8 cellular contexts compared by ENCODE assay signal in genomic region chr7:154927624-154928125, GRCh38.
DNase-seq lines count a peak whose midpoint lies in the region; ATAC-seq and TF ChIP-seq lines count a peak whose summit lies in the region.

No MANE protein-coding gene starts in this region.

- BruUV-seq in OCI-LY7 (replicated peaks; lab: Mats Ljungman, UMichigan): no TSS peak

- H3K4me2 ChIP-seq in OCI-LY7 (ENCODE audit: low read length): peak overlapping the region; percentile 98

- in situ Hi-C loops in Caki2 (cut with HindIII; ENCODE audit: low pct_unique_long_range_greater_than_20kb, low sequenced_read_pairs): no loop called here

- peak overlapping the region; percentile 76 for H3K4me3 ChIP-seq in OCI-LY7 (ENCODE audit: low read depth, low read length, poor library complexity, severe bottlenecking)
- peak overlapping the region; percentile 83 for H3K4me3 ChIP-seq in epithelial cell of proximal tubule (ENCODE audit: low read depth, low read length)

- peak overlapping the region; percentile 94 to 99 (median 96) for H3K4me3 Mint-ChIP-seq in IgD-negative memory B cell
- H3K4me3 Mint-ChIP-seq in naive B cell: peak overlapping the region; percentile 94 to 98 (median 95)

- TF ChIP-seq CTCF in OCI-LY7 (conservative IDR thresholded peaks at IDR 0.05; ENCODE audit: low read length) (peak; percentile 94), epithelial cell of proximal tubule (conservative IDR thresholded peaks at IDR 0.05; ENCODE audit: low read depth, low read length) (peak; percentile 78)

- no peaks in the 10 kb centered on the region for H4K20me1 ChIP-seq in OCI-LY7 (ENCODE audit: insufficient read depth, low read length)

- H2AFZ ChIP-seq in OCI-LY7 (ENCODE audit: low read length): peak overlapping the region; percentile 100

- H3K27ac ChIP-seq in OCI-LY7 (ENCODE audit: low read depth, low read length, poor library complexity, severe bottlenecking): peak overlapping the region; percentile 33

- H3K36me3 Mint-ChIP-seq in IgD-negative memory B cell (no peaks in the 10 kb centered on the region), naive B cell (peaks cover 0 to 4% of the 10 kb centered on the region in 2 donors)

- H3K9me3 Mint-ChIP-seq in IgD-negative memory B cell (peaks cover 0 to 2% (median under 1%) of the 10 kb centered on the region in 3 donors), naive B cell (peaks cover 0 to 4% (median under 1%) of the 10 kb centered on the region in 7 donors)

- no peaks in the 10 kb centered on the region for H3K27me3 Mint-ChIP-seq in IgD-negative memory B cell
- peaks cover 0 to 11% (median 10%) of the 10 kb centered on the region in 3 donors for H3K27me3 Mint-ChIP-seq in naive B cell

- peaks cover 10% of the 10 kb centered on the region for H3K4me1 ChIP-seq in OCI-LY7 (ENCODE audit: insufficient read depth, low read length, poor library complexity, severe bottlenecking)

- H3K4me1 Mint-ChIP-seq in IgD-negative memory B cell: peaks cover 17 to 22% (median 18%) of the 10 kb centered on the region in 3 donors
- H3K4me1 Mint-ChIP-seq in naive B cell: peaks cover 21 to 30% (median 29%) of the 10 kb centered on the region in 3 donors

- H3K79me2 ChIP-seq in OCI-LY7 (ENCODE audit: insufficient read depth, low read depth, low read length): no peaks in the 10 kb centered on the region

- H3K27ac Mint-ChIP-seq in IgD-negative memory B cell (peak overlapping the region; percentile 90 to 99 (median 97)), naive B cell (peak overlapping the region; percentile 97 to 99 (median 98))

- no peaks in the 10 kb centered on the region for H3K9me3 ChIP-seq in OCI-LY7 (ENCODE audit: low read length)

- no peaks in the 10 kb centered on the region for H3K9me2 ChIP-seq in OCI-LY7 (ENCODE audit: insufficient read depth, low read length)

- ATAC-seq in GM21447 (IDR thresholded peaks at IDR 0.05; ENCODE audit: unreplicated experiment) (peak; percentile 57), naive B cell (ENCODE audit: low read depth in 2 of 2) (peak; percentile 67 to 70)

- POLR2A ChIA-PET in OCI-LY7 (lab: Charles Lee): interaction anchor here (0.9 to 1.5 kb wide), 5 partner anchors 12 to 375 kb away, joined by 3 to 7 read pairs (median 4); no protein-coding TSS in a partner anchor

- DNase-seq in Caki2 (ENCODE audit: low read depth) (peak; percentile 64), OCI-LY7 (ENCODE audit: low spot score) (peak; percentile 91), activated T-cell treated with anti-CD3 and anti-CD28 coated beads for 4 hours (peak; percentile 76), epithelial cell of proximal tubule (ENCODE audit: low read depth) (peak; percentile 73), naive B cell (peak; percentile 71)
- DNase-seq in stimulated activated naive CD4-positive, alpha-beta T cell (lab: John Stamatoyannopoulos, UW): peak; percentile 31 to 84 (median 68)

- no peaks in the 10 kb centered on the region for H3K36me3 ChIP-seq in OCI-LY7 (ENCODE audit: insufficient read depth, low read length)

- CTCF ChIA-PET in OCI-LY7 (lab: Charles Lee; ENCODE audit: unreplicated experiment): interaction anchor here (0.6 to 1.3 kb wide), 4 partner anchors 17 to 417 kb away, joined by 3 to 15 read pairs (median 3); no protein-coding TSS in a partner anchor

- intact Hi-C loops in OCI-LY7 (cut with micrococcal nuclease; ENCODE audit: unreplicated experiment): loop anchor here (1.0 to 5.0 kb wide), 6 partner anchors 77 to 418 kb away; partner anchors contain the start of gene INSIG1

Comparison
In these comparisons a context has a peak if more than half of its experiments do, and no peak if none do; other contexts are left out.
1. Peak in every context shown above with its lines: DNase-seq, ATAC-seq, H3K4me3 ChIP-seq and H3K27ac ChIP-seq.